In genomic region chr2:159506764-159507406, GRCh38 we compare ENCODE assay signal across 1 cellular context.
TF ChIP-seq lines count a peak whose summit lies in the region.

No MANE protein-coding gene starts in this region.

TF ChIP-seq in A549, 52 proteins besides CTCF, POLR2A, EP300 and RAD21 (continued from another document):
- no peak for TF ChIP-seq CHD4 (IDR thresholded peaks at IDR 0.05; ENCODE audit: borderline replicate concordance)
